ENCODE assay signal across 29 cellular contexts in genomic region chrX:132395059-132395458, GRCh38.
"Had no signal": no experiment of that assay in that cellular context is flagged by ENCODE, and none has a peak within 500 bp of the region (broad histone marks: within the 10 kb centered on the region; RNA-seq: fewer than 3 reads in every experiment).

No MANE protein-coding gene starts in this region.

- ATAC-seq: effector memory CD8-positive, alpha-beta T cell; gastroesophageal sphincter; heart right ventricle; left lung; mucosa of descending colon; natural killer cell treated with Interleukin-12 subunit alpha and Interleukin-12 subunit beta and Interleukin-15 and Interleukin-18, amount 100 ng/mL, for 72 hours; sciatic nerve; stimulated activated effector memory CD8-positive, alpha-beta T cell treated with anti-CD3 and anti-CD28 coated beads, Interleukin-12 subunit alpha, Interleukin-12 subunit beta, amount 100 ng/mL, for 72 hours had no signal

- H3K4me1 ChIP-seq: esophagus muscularis mucosa, gastroesophageal sphincter, left lung, neural progenitor cell, parathyroid adenoma, stomach, thyroid gland, vagina had no signal

- DNase-seq: cerebellar nuclear complex; cortex of kidney; effector memory CD8-positive, alpha-beta T cell; heart right ventricle; hippocampal formation; immature natural killer cell; left lung; mesenchymal stem cell; mucosa of descending colon; naive B cell; stimulated activated CD4-positive, alpha-beta T cell treated with anti-CD3 and anti-CD28 coated beads, Interleukin-2, amount 100 ng/mL, for 24 hours; stimulated activated CD4-positive, alpha-beta T cell treated with anti-CD3 and anti-CD28 coated beads, Interleukin-4, amount 100 ng/mL, for 24 hours; stimulated activated naive CD4-positive, alpha-beta T cell treated with Interleukin-2 at 50 U/mL for 16 hours; stomach; thyroid gland; trophoblast cell had no signal

- H3K27ac ChIP-seq: epithelial cell of prostate, esophagus muscularis mucosa, gastroesophageal sphincter, heart right ventricle, left lung, neural progenitor cell, parathyroid adenoma, stomach, thyroid gland, vagina had no signal

- H3K9me3 Mint-ChIP-seq: effector memory CD8-positive, alpha-beta T cell; immature natural killer cell; mesothelial cell of epicardium; natural killer cell treated with Interleukin-12 subunit alpha and Interleukin-12 subunit beta and Interleukin-15 and Interleukin-18, amount 100 ng/mL, for 72 hours; neural progenitor cell; stimulated activated effector memory CD8-positive, alpha-beta T cell treated with anti-CD3 and anti-CD28 coated beads, Interleukin-12 subunit alpha, Interleukin-12 subunit beta, amount 100 ng/mL, for 72 hours had no signal

- H3K4me3 ChIP-seq: esophagus muscularis mucosa, gastroesophageal sphincter, heart right ventricle, left lung, mucosa of descending colon, neural progenitor cell, stomach, thyroid gland, vagina had no signal

- H3K36me3 Mint-ChIP-seq: immature natural killer cell; naive B cell; natural killer cell treated with Interleukin-12 subunit alpha and Interleukin-12 subunit beta and Interleukin-15 and Interleukin-18, amount 100 ng/mL, for 72 hours; neural progenitor cell; stimulated activated effector memory CD8-positive, alpha-beta T cell treated with anti-CD3 and anti-CD28 coated beads, Interleukin-12 subunit alpha, Interleukin-12 subunit beta, amount 100 ng/mL, for 72 hours had no signal

- H3K9me3 ChIP-seq: esophagus muscularis mucosa, gastroesophageal sphincter, heart right ventricle, left lung, mucosa of descending colon, stomach, thyroid gland, vagina had no signal

- FAIRE-seq: endometrium, keratinocyte had no signal

- H3K4me3 Mint-ChIP-seq: effector memory CD8-positive, alpha-beta T cell; immature natural killer cell; mesothelial cell of epicardium; naive B cell; natural killer cell treated with Interleukin-12 subunit alpha and Interleukin-12 subunit beta and Interleukin-15 and Interleukin-18, amount 100 ng/mL, for 72 hours; neural progenitor cell; stimulated activated effector memory CD8-positive, alpha-beta T cell treated with anti-CD3 and anti-CD28 coated beads, Interleukin-12 subunit alpha, Interleukin-12 subunit beta, amount 100 ng/mL, for 72 hours had no signal

- H3K4me1 Mint-ChIP-seq: stimulated activated effector memory CD8-positive, alpha-beta T cell treated with anti-CD3 and anti-CD28 coated beads, Interleukin-12 subunit alpha, Interleukin-12 subunit beta, amount 100 ng/mL, for 72 hours had no signal

- H3K4me2 ChIP-seq: neural progenitor cell had no signal

- H3K27me3 Mint-ChIP-seq: effector memory CD8-positive, alpha-beta T cell; natural killer cell treated with Interleukin-12 subunit alpha and Interleukin-12 subunit beta and Interleukin-15 and Interleukin-18, amount 100 ng/mL, for 72 hours; progenitor cell of endocrine pancreas had no signal

- H3K27ac Mint-ChIP-seq: immature natural killer cell; natural killer cell treated with Interleukin-12 subunit alpha and Interleukin-12 subunit beta and Interleukin-15 and Interleukin-18, amount 100 ng/mL, for 72 hours; neural progenitor cell; progenitor cell of endocrine pancreas; stimulated activated effector memory CD8-positive, alpha-beta T cell treated with anti-CD3 and anti-CD28 coated beads, Interleukin-12 subunit alpha, Interleukin-12 subunit beta, amount 100 ng/mL, for 72 hours had no signal
